In the genomic region with DNA sequence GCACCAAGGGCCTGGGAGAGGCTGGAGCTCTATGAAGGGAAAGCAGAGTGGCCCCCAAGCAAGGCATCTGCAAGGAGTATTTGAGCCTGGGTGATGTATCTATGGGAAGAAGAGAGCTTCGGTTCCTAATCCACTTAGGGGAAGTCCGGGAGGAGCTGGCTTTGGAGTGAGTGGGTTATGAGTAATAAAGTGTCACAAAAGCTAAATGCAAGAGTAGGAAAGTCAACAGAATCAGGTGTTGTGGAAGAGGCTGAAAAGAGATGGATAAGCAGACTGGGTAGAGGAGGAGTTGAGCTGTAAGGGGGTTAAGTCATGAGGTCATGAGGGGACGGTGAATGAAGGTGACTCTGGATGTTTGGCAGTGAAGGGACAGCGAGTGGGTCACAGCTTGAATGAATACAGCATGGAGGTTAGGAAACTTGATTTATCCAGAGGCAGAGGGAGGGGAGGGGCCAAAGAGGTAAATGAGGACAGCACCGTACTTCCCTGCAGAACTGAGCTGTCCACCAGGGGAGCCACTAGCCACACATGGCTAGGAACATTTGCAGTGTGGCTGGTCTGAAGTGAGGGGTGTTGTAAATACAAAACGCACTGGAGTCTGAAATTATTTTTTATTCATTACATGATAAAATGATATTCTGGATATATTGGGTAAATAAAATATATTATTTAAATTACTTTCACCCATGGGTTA, we compare ENCODE assay signal across 8 cellular contexts.
A peak's percentile ranks its signal among the peaks of the same experiment; 100 is the strongest.
DNase-seq lines count a peak whose midpoint lies in the region; ATAC-seq and TF ChIP-seq lines count a peak whose summit lies in the region.

No MANE protein-coding gene starts in this region.

- H3K4me1 Mint-ChIP-seq in activated CD8-positive, alpha-beta T cell treated with anti-CD3 and anti-CD28 coated beads for 36 hours (ENCODE audit: low read depth), result no peaks in the 10 kb centered on the region

- no peak for ATAC-seq in activated CD8-positive, alpha-beta T cell treated with anti-CD3 and anti-CD28 coated beads for 36 hours
- ATAC-seq in HG02970 (IDR thresholded peaks at IDR 0.05; ENCODE audit: low FRiP score, unreplicated experiment), result no peak

- peaks cover 8% of the 10 kb centered on the region for H3K27me3 Mint-ChIP-seq in activated CD8-positive, alpha-beta T cell treated with anti-CD3 and anti-CD28 coated beads for 36 hours

- H3K4me1 ChIP-seq in transverse colon, result peaks cover 0 to under 1% (median 0%) of the 10 kb centered on the region in 4 donors

- no peaks in the 10 kb centered on the region for H3K36me3 Mint-ChIP-seq in activated CD8-positive, alpha-beta T cell treated with anti-CD3 and anti-CD28 coated beads for 36 hours (ENCODE audit: low read depth)

- H3K27ac Mint-ChIP-seq in activated CD8-positive, alpha-beta T cell treated with anti-CD3 and anti-CD28 coated beads for 36 hours, result no peak overlapping the region

- WGBS in transverse colon (ENCODE audit: low coverage in 1 of 2), 2 donors, result 63 to 87% methylated on average over 5 to 6 of the region's 6 CpGs

- in situ Hi-C loops in transverse colon (cut with MboI; ENCODE audit: low pct_ligation_motif_present in 1 of 4, low pct_unique_long_range_greater_than_20kb in 1 of 4, low sequenced_read_pairs in 3 of 4), result no loop called here

- intact Hi-C loops in cardiac septum (cut with DNase I) (no loop called here), transverse colon (cut with DNase I; ENCODE audit: low total_unique reads) (no loop called here)
- intact Hi-C loops in activated CD8-positive, alpha-beta T cell treated with anti-CD3 and anti-CD28 coated beads for 36 hours (cut with micrococcal nuclease), result no loop called here

- TF ChIP-seq CTCF in transverse colon (IDR thresholded peaks at IDR 0.05), result peak; percentile 36 to 57 (median 49)
- no peak for TF ChIP-seq CTCF in activated CD8-positive, alpha-beta T cell treated with anti-CD3 and anti-CD28 coated beads for 36 hours (IDR thresholded peaks at IDR 0.05)

- peaks cover 2% of the 10 kb centered on the region for H3K9me3 Mint-ChIP-seq in activated CD8-positive, alpha-beta T cell treated with anti-CD3 and anti-CD28 coated beads for 36 hours

- TF ChIP-seq EP300 in transverse colon (IDR thresholded peaks at IDR 0.05; ENCODE audit: low read depth), result no peak

- H3K4me3 Mint-ChIP-seq in activated CD8-positive, alpha-beta T cell treated with anti-CD3 and anti-CD28 coated beads for 36 hours, result no peak overlapping the region

- no peak overlapping the region for H3K27ac ChIP-seq in transverse colon

- CTCF ChIA-PET in activated CD8-positive, alpha-beta T cell treated with anti-CD3 and anti-CD28 coated beads for 36 hours (lab: Charles Lee), result interaction anchor here (0.8 to 1.3 kb wide), 4 partner anchors 10 to 78 kb away, joined by 3 read pairs; no protein-coding TSS in a partner anchor

- POLR2A ChIA-PET in activated CD8-positive, alpha-beta T cell treated with anti-CD3 and anti-CD28 coated beads for 36 hours (lab: Charles Lee), result no interaction called here

- no peaks in the 10 kb centered on the region for H3K9me3 ChIP-seq in transverse colon

- H3K27me3 ChIP-seq in transverse colon, result no peaks in the 10 kb centered on the region

- H3K4me3 ChIP-seq in transverse colon, result no peak overlapping the region

- no peaks in the 10 kb centered on the region for H3K36me3 ChIP-seq in transverse colon

- no peak for TF ChIP-seq POLR2A in transverse colon (IDR thresholded peaks at IDR 0.05)

- peak; percentile 44 to 50 for DNase-seq in SHP77 (lab: John Stamatoyannopoulos, UW)
- no peak for DNase-seq in SHP77 treated with DMSO at 0.1 percent for 48 hours (lab: John Stamatoyannopoulos, UW)
- DNase-seq in RPMI7951 (ENCODE audit: low read depth), result peak; percentile 26
- DNase-seq in cardiac septum (ENCODE audit: low spot score), result peak; percentile 63
- DNase-seq in transverse colon, result no peak
- DNase-seq in activated gamma-delta T cell (lab: John Stamatoyannopoulos, UW), result no peak
- no peak for DNase-seq in activated CD8-positive, alpha-beta T cell treated with anti-CD3 and anti-CD28 coated beads for 36 hours

Comparison
In these comparisons a context has a peak if more than half of its experiments do, and no peak if none do; other contexts are left out.
1. DNase-seq: peak in SHP77 (2 of 2), RPMI7951 (single experiment) and cardiac septum (single experiment); none in SHP77 treated with DMSO at 0.1 percent for 48 hours (single experiment), transverse colon (single experiment), activated gamma-delta T cell (single experiment) and activated CD8-positive, alpha-beta T cell treated with anti-CD3 and anti-CD28 coated beads for 36 hours (single experiment).